ENCODE assay signal across 8 cellular contexts in genomic region chr14:63435204-63435603, GRCh38.
DNase-seq lines count a peak whose midpoint lies in the region; ATAC-seq and TF ChIP-seq lines count a peak whose summit lies in the region.

No MANE protein-coding gene starts in this region.

- H3K9me3 ChIP-seq in CD4-positive, alpha-beta memory T cell (ENCODE audit: control insufficient read depth in 1 of 2, low read length in 2 of 2), result no peaks in the 10 kb centered on the region
- no peaks in the 10 kb centered on the region for H3K9me3 ChIP-seq in duodenal mucosa (ENCODE audit: control insufficient read depth in 1 of 2, low read length in 2 of 2)

- H3K36me3 Mint-ChIP-seq in CD4-positive, alpha-beta memory T cell, result peaks cover 2 to 3% of the 10 kb centered on the region in 2 donors
- no peaks in the 10 kb centered on the region for H3K36me3 Mint-ChIP-seq in progenitor cell of endocrine pancreas (ENCODE audit: insufficient read depth)

- POLR2A ChIA-PET in CD4-positive, alpha-beta memory T cell (lab: Charles Lee; ENCODE audit: partially characterized antibody), result no interaction called here

- H3K36me3 ChIP-seq in CD4-positive, alpha-beta memory T cell (ENCODE audit: insufficient read depth, low read length), result no peaks in the 10 kb centered on the region
- no peaks in the 10 kb centered on the region for H3K36me3 ChIP-seq in duodenal mucosa (ENCODE audit: control insufficient read depth in 1 of 2, insufficient read depth in 2 of 2, low read length in 2 of 2)

- peak overlapping the region in 6 of 8 donors; percentile 42 to 77 (median 50) for H3K4me3 Mint-ChIP-seq in CD4-positive, alpha-beta memory T cell
- H3K4me3 Mint-ChIP-seq in progenitor cell of endocrine pancreas (ENCODE audit: low read depth), result no peak overlapping the region

- in situ Hi-C loops in KBM-7 (cut with MboI; ENCODE audit: low pct_unique_long_range_greater_than_20kb, low sequenced_read_pairs), result no loop called here

- DNase-seq in CD4-positive, alpha-beta memory T cell, result no peak
- DNase-seq in KBM-7 (peak; percentile 36), progenitor cell of endocrine pancreas (ENCODE audit: low spot score, unreplicated experiment) (no peak), SW 1271 (lab: John Stamatoyannopoulos, UW) (no peak), DMS114 treated with DMSO at 0.1 percent for 48 hours (lab: John Stamatoyannopoulos, UW; ENCODE audit: unreplicated experiment) (no peak)

- H3K27ac Mint-ChIP-seq in CD4-positive, alpha-beta memory T cell, result peak overlapping the region in 4 of 7 donors; percentile 12 to 87 (median 34)
- peak overlapping the region; percentile 7 for H3K27ac Mint-ChIP-seq in progenitor cell of endocrine pancreas

- H3K4me1 Mint-ChIP-seq in CD4-positive, alpha-beta memory T cell, result peaks cover 45 to 74% (median 57%) of the 10 kb centered on the region in 4 donors
- peaks cover 13% of the 10 kb centered on the region for H3K4me1 Mint-ChIP-seq in progenitor cell of endocrine pancreas (ENCODE audit: low read depth)

- H3K9me3 Mint-ChIP-seq in CD4-positive, alpha-beta memory T cell, result no peaks in the 10 kb centered on the region
- H3K9me3 Mint-ChIP-seq in progenitor cell of endocrine pancreas (ENCODE audit: low read depth), result no peaks in the 10 kb centered on the region

- H3K27me3 ChIP-seq in CD4-positive, alpha-beta memory T cell (ENCODE audit: insufficient read depth, low read length), result no peaks in the 10 kb centered on the region
- H3K27me3 ChIP-seq in duodenal mucosa (ENCODE audit: control insufficient read depth in 1 of 2, insufficient read depth in 2 of 2, low read length in 2 of 2), result no peaks in the 10 kb centered on the region

- CTCF ChIA-PET in CD4-positive, alpha-beta memory T cell (lab: Charles Lee; ENCODE audit: partially characterized antibody), result no interaction called here

- H3K27ac ChIP-seq in CD4-positive, alpha-beta memory T cell (ENCODE audit: low read depth, low read length), result no peak overlapping the region
- peak overlapping the region; percentile 10 for H3K27ac ChIP-seq in duodenal mucosa (ENCODE audit: low read depth, low read length)

- no peak overlapping the region for H3K4me3 ChIP-seq in CD4-positive, alpha-beta memory T cell (ENCODE audit: low read length in 2 of 2)
- H3K4me3 ChIP-seq in duodenal mucosa (ENCODE audit: low read depth in 1 of 2, low read length in 2 of 2), result no peak overlapping the region

- no peak overlapping the region for H3K9ac ChIP-seq in duodenal mucosa (ENCODE audit: low read depth in 1 of 2, low read length in 2 of 2)

- H3K27me3 Mint-ChIP-seq in CD4-positive, alpha-beta memory T cell, result no peaks in the 10 kb centered on the region
- no peaks in the 10 kb centered on the region for H3K27me3 Mint-ChIP-seq in progenitor cell of endocrine pancreas

- H3K4me1 ChIP-seq in CD4-positive, alpha-beta memory T cell (ENCODE audit: insufficient read depth, low read length), result peaks cover 45% of the 10 kb centered on the region
- peaks cover 25 to 33% of the 10 kb centered on the region in 2 donors for H3K4me1 ChIP-seq in duodenal mucosa (ENCODE audit: control insufficient read depth in 1 of 2, insufficient read depth in 2 of 2, low read length in 2 of 2)

- intact Hi-C loops in CD4-positive, alpha-beta memory T cell (cut with micrococcal nuclease), result no loop called here

- TF ChIP-seq CTCF in progenitor cell of endocrine pancreas (IDR thresholded peaks at IDR 0.05; ENCODE audit: unreplicated experiment), result no peak

- no peak for ATAC-seq in HG03095 (IDR thresholded peaks at IDR 0.05; ENCODE audit: unreplicated experiment)
- ATAC-seq in GM21381 (IDR thresholded peaks at IDR 0.05; ENCODE audit: unreplicated experiment), result no peak
